Comparison of ENCODE assay signal across 22 cellular contexts in genomic region chr5:126477281-126477680, GRCh38. TPM values are rescaled to one million over a fixed set of nuclear protein-coding genes. Genes with fewer than 3 reads are reported as not detected.
DNase-seq lines count a peak whose midpoint lies in the region; ATAC-seq, FAIRE-seq and TF ChIP-seq lines count a peak whose summit lies in the region.
"Had no signal": no experiment of that assay in that cellular context is flagged by ENCODE, and none has a peak within 500 bp of the region (broad histone marks: within the 10 kb centered on the region; RNA-seq: fewer than 3 reads in every experiment).

No MANE protein-coding gene starts in this region.

- no peaks in the 10 kb centered on the region for H3K4me1 Mint-ChIP-seq in effector memory CD8-positive, alpha-beta T cell (ENCODE audit: low read depth in 2 of 2)
- H3K4me1 Mint-ChIP-seq: activated naive CD4-positive, alpha-beta T cell treated with anti-CD3 and anti-CD28 coated beads, Interleukin-2, amount 10 ng/mL, durations not matched to agents 7 days and 5 days had no signal

- H3K4me3 ChIP-seq in ascending aorta (peak overlapping the region; percentile 9 to 19), gastroesophageal sphincter (no peak overlapping the region), gastrocnemius medialis (no peak overlapping the region)
- H3K4me3 ChIP-seq: cardiac muscle cell, SJSA1 had no signal

- peak; percentile 41 for FAIRE-seq in D721Med (lab: Jason Lieb, UNC)
- FAIRE-seq: A204.1, urothelium cell line had no signal

- H3K9me3 ChIP-seq in ascending aorta (no peaks in the 10 kb centered on the region), gastroesophageal sphincter (no peaks in the 10 kb centered on the region), gastrocnemius medialis (no peaks in the 10 kb centered on the region)
- H3K9me3 ChIP-seq: neutrophil, SJSA1 had no signal

- no peaks in the 10 kb centered on the region for H3K9me3 Mint-ChIP-seq in effector memory CD8-positive, alpha-beta T cell
- H3K9me3 Mint-ChIP-seq: activated naive CD4-positive, alpha-beta T cell treated with anti-CD3 and anti-CD28 coated beads, Interleukin-2, amount 10 ng/mL, durations not matched to agents 7 days and 5 days had no signal

- peaks cover 16% of the 10 kb centered on the region for H3K36me3 Mint-ChIP-seq in effector memory CD8-positive, alpha-beta T cell (ENCODE audit: insufficient read depth)

- no peaks in the 10 kb centered on the region for H3K27me3 Mint-ChIP-seq in effector memory CD8-positive, alpha-beta T cell
- H3K27me3 Mint-ChIP-seq: activated naive CD4-positive, alpha-beta T cell treated with anti-CD3 and anti-CD28 coated beads, Interleukin-2, amount 10 ng/mL, durations not matched to agents 7 days and 5 days had no signal

- intact Hi-C loops in ascending aorta (cut with DNase I) (no loop called here), gastrocnemius medialis (cut with DNase I; ENCODE audit: low total_unique reads) (no loop called here)

- DNase-seq in D721Med (ENCODE audit: insufficient read length, low spot score) (no peak), ascending aorta (ENCODE audit: low spot score in 2 of 2) (no peak), gastrocnemius medialis (no peak), activated gamma-delta T cell (lab: John Stamatoyannopoulos, UW) (no peak), AML-193 (lab: John Stamatoyannopoulos, UW) (no peak)
- DNase-seq in effector memory CD8-positive, alpha-beta T cell: no peak
- DNase-seq: activated CD4-positive, alpha-beta T cell treated with anti-CD3 and anti-CD28 coated beads for 1 hour; activated naive CD4-positive, alpha-beta T cell treated with anti-CD3 and anti-CD28 coated beads, Interleukin-2, amount 10 ng/mL, durations not matched to agents 7 days and 5 days; NCI-H2081; NCI-H526; stimulated activated CD4-positive, alpha-beta T cell treated with anti-CD3 and anti-CD28 coated beads, Interleukin-2, amount 100 ng/mL, for 48 hours; stimulated activated CD8-positive, alpha-beta memory T cell treated with anti-CD3 and anti-CD28 coated beads, Interleukin-4, amount 100 ng/mL, for 48 hours; T-helper 9 cell had no signal

- TF ChIP-seq CTCF in D721Med (IDR thresholded peaks at IDR 0.05; ENCODE audit: insufficient read depth, missing control alignments): no peak
- TF ChIP-seq CTCF in ascending aorta (IDR thresholded peaks at IDR 0.05): no peak
- peak in 1 of 4 experiments; percentile 4 for TF ChIP-seq CTCF in gastroesophageal sphincter (IDR thresholded peaks at IDR 0.05)
- no peak for TF ChIP-seq CTCF in gastrocnemius medialis (IDR thresholded peaks at IDR 0.05 in 4 of 5, conservative IDR thresholded peaks at IDR 0.05 in 1 of 5)

- ATAC-seq in gastroesophageal sphincter (no peak), gastrocnemius medialis (no peak), GM18858 (IDR thresholded peaks at IDR 0.05; ENCODE audit: unreplicated experiment) (no peak)
- ATAC-seq in effector memory CD8-positive, alpha-beta T cell (replicated peaks): no peak

- H3K27me3 ChIP-seq in ascending aorta (no peaks in the 10 kb centered on the region), gastroesophageal sphincter (no peaks in the 10 kb centered on the region), gastrocnemius medialis (no peaks in the 10 kb centered on the region)
- H3K27me3 ChIP-seq: cardiac muscle cell, neutrophil, SJSA1 had no signal

- peak overlapping the region; percentile 75 to 77 for H3K27ac ChIP-seq in ascending aorta
- peak overlapping the region; percentile 27 to 71 (median 32) for H3K27ac ChIP-seq in gastroesophageal sphincter
- peak overlapping the region; percentile 40 to 67 (median 47) for H3K27ac ChIP-seq in gastrocnemius medialis
- H3K27ac ChIP-seq: C4-2B, cardiac muscle cell, neutrophil, SJSA1 had no signal

- H3K36me3 ChIP-seq in ascending aorta (peaks cover 32 to 60% of the 10 kb centered on the region in 2 donors), gastroesophageal sphincter (peaks cover 12 to 91% of the 10 kb centered on the region in 2 donors), gastrocnemius medialis (peaks cover 0 to 6% of the 10 kb centered on the region in 2 donors)
- H3K36me3 ChIP-seq: neutrophil had no signal

- in situ Hi-C loops in gastrocnemius medialis (cut with MboI; ENCODE audit: low sequenced_read_pairs in 4 of 4): no loop called here

- TF ChIP-seq POLR2A in gastroesophageal sphincter (IDR thresholded peaks at IDR 0.05) (no peak), gastrocnemius medialis (IDR thresholded peaks at IDR 0.05) (no peak)

- no peak overlapping the region for H3K4me3 Mint-ChIP-seq in effector memory CD8-positive, alpha-beta T cell
- H3K4me3 Mint-ChIP-seq: activated naive CD4-positive, alpha-beta T cell treated with anti-CD3 and anti-CD28 coated beads, Interleukin-2, amount 10 ng/mL, durations not matched to agents 7 days and 5 days had no signal

- H3K27ac Mint-ChIP-seq in effector memory CD8-positive, alpha-beta T cell: no peak overlapping the region
- H3K27ac Mint-ChIP-seq: activated naive CD4-positive, alpha-beta T cell treated with anti-CD3 and anti-CD28 coated beads, Interleukin-2, amount 10 ng/mL, durations not matched to agents 7 days and 5 days had no signal

- peaks cover 10 to 23% of the 10 kb centered on the region in 2 donors for H3K4me1 ChIP-seq in ascending aorta
- peaks cover 0 to 45% (median 0%) of the 10 kb centered on the region in 3 donors for H3K4me1 ChIP-seq in gastroesophageal sphincter
- peaks cover 0 to 11% of the 10 kb centered on the region in 2 donors for H3K4me1 ChIP-seq in gastrocnemius medialis

- 40 to 44% methylated on average over 1 of the region's 1 CpG for WGBS in gastroesophageal sphincter (ENCODE audit: low coverage in 1 of 2), 2 donors

- no peak for TF ChIP-seq EP300 in gastroesophageal sphincter (IDR thresholded peaks at IDR 0.05)

RNA-seq across cellular contexts. Expression of gene GRAMD2B, which starts 54.1 kb away (rescaled TPM):
- 55.6 TPM for total RNA-seq in ascending aorta
- total RNA-seq in gastroesophageal sphincter: 10 to 100 TPM; 47.7 to 66.0 (median 53.2) TPM
- total RNA-seq in gastrocnemius medialis: 10 to 100 TPM in 1 of 4 donors, 1 to 10 TPM in 3; 4.6 to 10.4 (median 8.9) TPM
- total RNA-seq: OCI-LY7 had no signal

Comparison
In these comparisons a context has a peak if more than half of its experiments do, and no peak if none do; other contexts are left out.
1. H3K4me3 ChIP-seq: peak in ascending aorta (2 of 2); none in gastroesophageal sphincter (0 of 2) and gastrocnemius medialis (0 of 4).
2. Peak in every context shown above with its lines, with median percentiles within 50 percentile points of each other: H3K27ac ChIP-seq.